8 cellular contexts compared by ENCODE assay signal in genomic region chr1:75614455-75615379, GRCh38. TPM values are rescaled to one million over a fixed set of nuclear protein-coding genes. Genes with fewer than 3 reads are reported as not detected.
DNase-seq lines count a peak whose midpoint lies in the region; ATAC-seq and TF ChIP-seq lines count a peak whose summit lies in the region.

No MANE protein-coding gene starts in this region.

- no peaks in the 10 kb centered on the region for H3K36me3 Mint-ChIP-seq in activated T-cell treated with anti-CD3 and anti-CD28 coated beads, Interleukin-2, amount 50 U/mL, for 24 hours (ENCODE audit: low read depth)

- H3K4me3 Mint-ChIP-seq in activated T-cell treated with anti-CD3 and anti-CD28 coated beads, Interleukin-2, amount 50 U/mL, for 24 hours, result peak overlapping the region; percentile 67

- no peak overlapping the region for H3K27ac Mint-ChIP-seq in activated T-cell treated with anti-CD3 and anti-CD28 coated beads, Interleukin-2, amount 50 U/mL, for 24 hours

- peak; percentile 46 for DNase-seq in 8988T
- peak; percentile 70 for DNase-seq in GM13976 (ENCODE audit: low spot score)
- DNase-seq in NCI-H1694 treated with DMSO at 0.1 percent for 48 hours (lab: John Stamatoyannopoulos, UW), result peak; percentile 86
- DNase-seq in activated T-cell treated with anti-CD3 and anti-CD28 coated beads, Interleukin-2, amount 50 U/mL, for 24 hours, result peak; percentile 61
- DNase-seq in globus pallidus (ENCODE audit: low spot score), result peak; percentile 45
- DNase-seq in occipital lobe (lab: John Stamatoyannopoulos, UW), result peak; percentile 61
- DNase-seq in COLO829 (ENCODE audit: low spot score), result no peak

- H3K27me3 Mint-ChIP-seq in activated T-cell treated with anti-CD3 and anti-CD28 coated beads, Interleukin-2, amount 50 U/mL, for 24 hours, result peaks cover 76% of the 10 kb centered on the region

- TF ChIP-seq CTCF in GM13976 (IDR thresholded peaks at IDR 0.05; ENCODE audit: borderline replicate concordance, control extremely low read depth, extremely low read depth, insufficient read depth, missing control alignments), result peak; percentile 11

- peaks cover 16% of the 10 kb centered on the region for H3K4me1 Mint-ChIP-seq in activated T-cell treated with anti-CD3 and anti-CD28 coated beads, Interleukin-2, amount 50 U/mL, for 24 hours (ENCODE audit: low read depth)

- H3K9me3 Mint-ChIP-seq in activated T-cell treated with anti-CD3 and anti-CD28 coated beads, Interleukin-2, amount 50 U/mL, for 24 hours, result no peaks in the 10 kb centered on the region

- peak; percentile 87 for ATAC-seq in HG02763 (IDR thresholded peaks at IDR 0.05; ENCODE audit: unreplicated experiment)

- in situ Hi-C loops in GM13976 (cut with MboI; ENCODE audit: low sequenced_read_pairs, unreplicated experiment), result no loop called here

RNA-seq across cellular contexts. Expression of gene SLC44A5, which starts 3.8 kb away (rescaled TPM):
- total RNA-seq in occipital lobe, result 266 TPM
